In genomic region chr2:21234721-21235120, GRCh38 we compare ENCODE assay signal across 21 cellular contexts.
"Had no signal": no experiment of that assay in that cellular context is flagged by ENCODE, and none has a peak within 500 bp of the region (broad histone marks: within the 10 kb centered on the region; RNA-seq: fewer than 3 reads in every experiment).

No MANE protein-coding gene starts in this region.

- DNase-seq: effector memory CD8-positive, alpha-beta T cell; esophagus squamous epithelium; foreskin fibroblast; immature natural killer cell; left lung; lower lobe of right lung; naive thymus-derived CD4-positive, alpha-beta T cell; nephron progenitor cell; nucleus accumbens; ovary; right cardiac atrium; small intestine; stimulated activated CD4-positive, alpha-beta T cell treated with anti-CD3 and anti-CD28 coated beads, Interleukin-12 subunit alpha, Interleukin-12 subunit beta, amount 100 ng/mL, for 4 hours; stimulated activated naive CD4-positive, alpha-beta T cell treated with Interleukin-2 at 50 U/mL for 16 hours; uterus had no signal

- H3K9me3 ChIP-seq: esophagus squamous epithelium, gastroesophageal sphincter, left lung, lower lobe of right lung, ovary, upper lobe of left lung, uterus had no signal

- H3K4me1 ChIP-seq: esophagus squamous epithelium, gastroesophageal sphincter, left lung, lower lobe of right lung, upper lobe of left lung, uterus had no signal

- H3K4me3 ChIP-seq: esophagus squamous epithelium, gastroesophageal sphincter, left lung, lower lobe of right lung, ovary, upper lobe of left lung, uterus had no signal

- H3K36me3 ChIP-seq: esophagus squamous epithelium, gastroesophageal sphincter, left lung, lower lobe of right lung, ovary, upper lobe of left lung, uterus had no signal

- H3K9me3 Mint-ChIP-seq: dendritic cell treated with granulocyte-macrophage colony-stimulating factor and Interleukin-4, amounts not matched to agents 40 ng/mL and 50 ng/mL, for 4 days; memory B cell had no signal

- H3K4me1 Mint-ChIP-seq: immature natural killer cell, nephron progenitor cell had no signal

- ATAC-seq: effector memory CD8-positive, alpha-beta T cell; gastroesophageal sphincter; left lung; lower lobe of right lung; naive thymus-derived CD4-positive, alpha-beta T cell had no signal

- H3K27me3 Mint-ChIP-seq: dendritic cell treated with granulocyte-macrophage colony-stimulating factor and Interleukin-4, amounts not matched to agents 40 ng/mL and 50 ng/mL, for 4 days; effector memory CD8-positive, alpha-beta T cell; memory B cell; progenitor cell of endocrine pancreas had no signal

- H3K27ac ChIP-seq: epithelial cell of prostate, esophagus squamous epithelium, gastroesophageal sphincter, left lung, lower lobe of right lung, ovary, upper lobe of left lung, uterus had no signal

- H3K27me3 ChIP-seq: esophagus squamous epithelium, gastroesophageal sphincter, left lung, ovary, upper lobe of left lung, uterus had no signal

- H3K27ac Mint-ChIP-seq: dendritic cell treated with granulocyte-macrophage colony-stimulating factor and Interleukin-4, amounts not matched to agents 40 ng/mL and 50 ng/mL, for 4 days; effector memory CD8-positive, alpha-beta T cell; immature natural killer cell; memory B cell; naive thymus-derived CD4-positive, alpha-beta T cell; nephron progenitor cell; progenitor cell of endocrine pancreas had no signal

- H3K36me3 Mint-ChIP-seq: immature natural killer cell; memory B cell; naive thymus-derived CD4-positive, alpha-beta T cell had no signal

- H3K4me3 Mint-ChIP-seq: dendritic cell treated with granulocyte-macrophage colony-stimulating factor and Interleukin-4, amounts not matched to agents 40 ng/mL and 50 ng/mL, for 4 days; effector memory CD8-positive, alpha-beta T cell; immature natural killer cell; memory B cell; naive thymus-derived CD4-positive, alpha-beta T cell; nephron progenitor cell had no signal
